ENCODE assay signal across 12 cellular contexts in genomic region chr7:122802211-122802833, GRCh38.
A peak's percentile ranks its signal among the peaks of the same experiment; 100 is the strongest.
DNase-seq lines count a peak whose midpoint lies in the region; ATAC-seq, FAIRE-seq and TF ChIP-seq lines count a peak whose summit lies in the region.
"Had no signal": no experiment of that assay in that cellular context is flagged by ENCODE, and none has a peak within 500 bp of the region (broad histone marks: within the 10 kb centered on the region; RNA-seq: fewer than 3 reads in every experiment).

No MANE protein-coding gene starts in this region.

- TF ChIP-seq CTCF in esophagus muscularis mucosa (IDR thresholded peaks at IDR 0.05) (no peak), parathyroid adenoma (IDR thresholded peaks at IDR 0.05) (no peak)

- peak; percentile 52 for ATAC-seq in GM18867 (IDR thresholded peaks at IDR 0.05; ENCODE audit: unreplicated experiment)

- TF ChIP-seq POLR2A in esophagus muscularis mucosa (IDR thresholded peaks at IDR 0.05; ENCODE audit: low read depth) = no peak

- no peak overlapping the region for H2AFZ ChIP-seq in parathyroid adenoma

- in situ Hi-C loops in HAP-1 (cut with MboI; ENCODE audit: low sequenced_read_pairs) = no loop called here

- H3K27ac ChIP-seq in esophagus muscularis mucosa (replicated peaks in 1 of 4) = peak overlapping the region; percentile 3 to 49 (median 34)
- peak overlapping the region; percentile 66 for H3K27ac ChIP-seq in parathyroid adenoma

- FAIRE-seq in urothelium cell line (lab: Jason Lieb, UNC) = no peak

- H3K9ac ChIP-seq in parathyroid adenoma = no peak overlapping the region

- no peak for TF ChIP-seq EP300 in esophagus muscularis mucosa (IDR thresholded peaks at IDR 0.05)

- DNase-seq in NCI-H1436 treated with DMSO at 0.1 percent for 48 hours (lab: John Stamatoyannopoulos, UW) (peak; percentile 9), esophagus muscularis mucosa (ENCODE audit: extremely low spot score) (no peak), HAP-1 (ENCODE audit: low spot score in 2 of 2) (no peak), NCI-H526 (lab: John Stamatoyannopoulos, UW) (no peak), putamen (ENCODE audit: low spot score) (no peak), urothelium cell line (ENCODE audit: low spot score) (no peak)
- DNase-seq: activated CD4-positive, alpha-beta T cell treated with anti-CD3 and anti-CD28 coated beads for 48 hours; Caco-2; MG63; RPMI8226 had no signal

- H3K4me2 ChIP-seq in parathyroid adenoma (ENCODE audit: low read length) = no peak overlapping the region

- H3K79me2 ChIP-seq in parathyroid adenoma = no peaks in the 10 kb centered on the region

- H3K27me3 ChIP-seq in esophagus muscularis mucosa = no peaks in the 10 kb centered on the region
- H3K27me3 ChIP-seq in parathyroid adenoma (ENCODE audit: control insufficient read depth, insufficient read depth, low read length) = no peaks in the 10 kb centered on the region
- no peaks in the 10 kb centered on the region for H3K27me3 ChIP-seq in HAP-1 (ENCODE audit: low read depth)
- H3K27me3 ChIP-seq: MG63 had no signal

- H3K4me3 ChIP-seq in esophagus muscularis mucosa (no peak overlapping the region), parathyroid adenoma (ENCODE audit: low read depth, low read length) (no peak overlapping the region), HAP-1 (no peak overlapping the region)
- H3K4me3 ChIP-seq: MG63 had no signal

- intact Hi-C loops in esophagus muscularis mucosa (cut with DNase I) = no loop called here

- H3K36me3 ChIP-seq in esophagus muscularis mucosa (no peaks in the 10 kb centered on the region), parathyroid adenoma (ENCODE audit: control insufficient read depth, insufficient read depth, low read length) (no peaks in the 10 kb centered on the region), HAP-1 (replicated peaks) (no peaks in the 10 kb centered on the region)
- H3K36me3 ChIP-seq: MG63 had no signal

- H3K4me1 ChIP-seq in esophagus muscularis mucosa (peaks cover 0 to 27% (median 20%) of the 10 kb centered on the region in 4 donors), parathyroid adenoma (no peaks in the 10 kb centered on the region), HAP-1 (no peaks in the 10 kb centered on the region)
- H3K4me1 ChIP-seq: Caco-2 had no signal

- H3K9me3 ChIP-seq in esophagus muscularis mucosa (no peaks in the 10 kb centered on the region), parathyroid adenoma (ENCODE audit: control insufficient read depth, low read length) (no peaks in the 10 kb centered on the region), HAP-1 (no peaks in the 10 kb centered on the region)
- H3K9me3 ChIP-seq: Caco-2, MG63 had no signal

- WGBS in esophagus muscularis mucosa = 70% methylated on average over 6 of the region's 6 CpGs
